In genomic region chr3:145116769-145117168, GRCh38 we compare ENCODE assay signal across 28 cellular contexts.
"Had no signal": no experiment of that assay in that cellular context is flagged by ENCODE, and none has a peak within 500 bp of the region (broad histone marks: within the 10 kb centered on the region; RNA-seq: fewer than 3 reads in every experiment).

No MANE protein-coding gene starts in this region.

- H3K4me1 ChIP-seq: colonic mucosa, esophagus muscularis mucosa, foreskin keratinocyte, gastrocnemius medialis, heart right ventricle had no signal

- H3K27me3 Mint-ChIP-seq: activated B cell treated with CpG ODN at 0.5 μM for 24 hours; activated CD8-positive, alpha-beta T cell treated with anti-CD3 and anti-CD28 coated beads for 36 hours; activated naive CD8-positive, alpha-beta T cell; activated T-helper 17 cell treated with anti-CD3 and anti-CD28 coated beads, Interleukin-2, amount 50 U/mL, for 72 hours had no signal

- H3K27ac Mint-ChIP-seq: activated B cell treated with CpG ODN at 0.5 μM for 24 hours; activated CD8-positive, alpha-beta T cell treated with anti-CD3 and anti-CD28 coated beads for 36 hours; activated naive CD8-positive, alpha-beta T cell; activated T-helper 17 cell treated with anti-CD3 and anti-CD28 coated beads, Interleukin-2, amount 50 U/mL, for 72 hours had no signal

- H3K27ac ChIP-seq: colonic mucosa, esophagus muscularis mucosa, foreskin keratinocyte, gastrocnemius medialis, heart right ventricle, hepatocyte, VCaP had no signal

- H3K36me3 ChIP-seq: colonic mucosa, esophagus muscularis mucosa, gastrocnemius medialis, heart right ventricle had no signal

- H3K9me3 Mint-ChIP-seq: activated B cell treated with CpG ODN at 0.5 μM for 24 hours; activated CD8-positive, alpha-beta T cell treated with anti-CD3 and anti-CD28 coated beads for 36 hours had no signal

- H3K36me3 Mint-ChIP-seq: activated naive CD8-positive, alpha-beta T cell had no signal

- H3K27me3 ChIP-seq: colonic mucosa, esophagus muscularis mucosa, foreskin keratinocyte, gastrocnemius medialis, heart right ventricle, hepatocyte had no signal

- H3K4me2 ChIP-seq: hepatocyte had no signal

- ATAC-seq: activated CD4-positive, CD25-positive, alpha-beta regulatory T cell treated with anti-CD3 and anti-CD28 coated beads, Interleukin-2, amount 50 U/mL, for 24 hours; activated CD8-positive, alpha-beta T cell treated with anti-CD3 and anti-CD28 coated beads for 36 hours; activated T-cell treated with anti-CD3 and anti-CD28 coated beads, Interleukin-2, amount 50 U/mL, for 4 hours; activated T-helper 17 cell treated with anti-CD3 and anti-CD28 coated beads, Interleukin-2, amount 50 U/mL, for 72 hours; foreskin keratinocyte; gastrocnemius medialis; heart right ventricle had no signal

- H3K79me2 ChIP-seq: hepatocyte had no signal

- H3K4me3 Mint-ChIP-seq: activated B cell treated with CpG ODN at 0.5 μM for 24 hours; activated CD8-positive, alpha-beta T cell treated with anti-CD3 and anti-CD28 coated beads for 36 hours; activated naive CD8-positive, alpha-beta T cell; activated T-cell treated with anti-CD3 and anti-CD28 coated beads, Interleukin-2, amount 50 U/mL, for 4 hours; activated T-helper 17 cell treated with anti-CD3 and anti-CD28 coated beads, Interleukin-2, amount 50 U/mL, for 72 hours had no signal

- H3K9me3 ChIP-seq: colonic mucosa, esophagus muscularis mucosa, gastrocnemius medialis had no signal

- H3K4me3 ChIP-seq: colonic mucosa, esophagus muscularis mucosa, gastrocnemius medialis, heart right ventricle, hepatocyte had no signal

- DNase-seq: activated B cell treated with CpG ODN at 0.5 μM for 24 hours; activated CD4-positive, alpha-beta T cell treated with anti-CD3 and anti-CD28 coated beads for 48 hours; activated CD4-positive, alpha-beta T cell treated with anti-CD3 and anti-CD28 coated beads, Interleukin-2, amount 50 U/mL, for 1 hour; activated CD4-positive, alpha-beta T cell treated with anti-CD3 and anti-CD28 coated beads, Interleukin-2, amount 50 U/mL, for 48 hours; activated CD8-positive, alpha-beta memory T cell treated with anti-CD3 and anti-CD28 coated beads for 24 hours; activated CD8-positive, alpha-beta T cell treated with anti-CD3 and anti-CD28 coated beads for 36 hours; activated effector memory CD4-positive, alpha-beta T cell treated with Interleukin-2 at 50 U/mL for 16 hours; activated gamma-delta T cell treated with Interleukin-2 at 50 U/mL for 16 hours; activated naive CD4-positive, alpha-beta T cell treated with anti-CD3 and anti-CD28 coated beads, Interleukin-2, amount 50 U/mL, for 16 hours; activated naive CD4-positive, alpha-beta T cell treated with Interleukin-2 at 50 U/mL for 16 hours; activated T-cell treated with anti-CD3 and anti-CD28 coated beads, Interleukin-2, amount 50 U/mL, for 4 hours; amniotic stem cell; anterior cingulate cortex; central memory CD4-positive, alpha-beta T cell; cerebellar nuclear complex; colonic mucosa; effector memory CD4-positive, alpha-beta T cell; erythroblast; foreskin keratinocyte; gastrocnemius medialis; heart right ventricle; T-helper 2 cell had no signal

- H3K4me1 Mint-ChIP-seq: activated B cell treated with CpG ODN at 0.5 μM for 24 hours; activated T-helper 17 cell treated with anti-CD3 and anti-CD28 coated beads, Interleukin-2, amount 50 U/mL, for 72 hours had no signal

- H2AFZ ChIP-seq: hepatocyte had no signal
